9 cellular contexts compared by ENCODE assay signal in genomic region chr3:115092220-115092791, GRCh38. TPM values are rescaled to one million over a fixed set of nuclear protein-coding genes. Genes with fewer than 3 reads are reported as not detected.
DNase-seq lines count a peak whose midpoint lies in the region; ATAC-seq and TF ChIP-seq lines count a peak whose summit lies in the region.
"Had no signal": no experiment of that assay in that cellular context is flagged by ENCODE, and none has a peak within 500 bp of the region (broad histone marks: within the 10 kb centered on the region; RNA-seq: fewer than 3 reads in every experiment).

No MANE protein-coding gene starts in this region.

- DNase-seq in NCI-H345 (lab: John Stamatoyannopoulos, UW) (peak; percentile 4), NCI-H345 treated with DMSO at 0.1 percent for 48 hours (lab: John Stamatoyannopoulos, UW; ENCODE audit: unreplicated experiment) (no peak), NCI-H1930 (lab: John Stamatoyannopoulos, UW) (peak; percentile 8 to 13), cerebellar nuclear complex (lab: John Stamatoyannopoulos, UW) (peak; percentile 28 to 63), left colon (peak; percentile 50 to 63)
- peak in 2 of 3 donors; percentile 20 to 39 for DNase-seq in stimulated activated CD4-positive, alpha-beta T cell treated with anti-CD3 and anti-CD28 coated beads, TNF-alpha, amount 100 ng/mL, for 1 hour (ENCODE audit: low read depth in 3 of 3, low spot score in 1 of 3)

- ATAC-seq in HG02610 (IDR thresholded peaks at IDR 0.05; ENCODE audit: unreplicated experiment) (peak; percentile 77), left colon (peak; percentile 88)

- intact Hi-C loops in left colon (cut with DNase I, micrococcal nuclease), result no loop called here

- TF ChIP-seq CTCF in VCaP (conservative IDR thresholded peaks at IDR 0.05), result peak; percentile 94

- no peak overlapping the region; the same call in 1 of the 2 replicates for H3K27ac ChIP-seq in VCaP
- H3K27ac ChIP-seq: BLaER1 had no signal

RNA-seq across cellular contexts. Expression of gene ZBTB20, which starts 54.8 kb away (rescaled TPM):
- 10 to 100 TPM; 27.1 to 27.3 TPM for total RNA-seq in left colon
